Comparison of ENCODE assay signal across 8 cellular contexts in the genomic region with DNA sequence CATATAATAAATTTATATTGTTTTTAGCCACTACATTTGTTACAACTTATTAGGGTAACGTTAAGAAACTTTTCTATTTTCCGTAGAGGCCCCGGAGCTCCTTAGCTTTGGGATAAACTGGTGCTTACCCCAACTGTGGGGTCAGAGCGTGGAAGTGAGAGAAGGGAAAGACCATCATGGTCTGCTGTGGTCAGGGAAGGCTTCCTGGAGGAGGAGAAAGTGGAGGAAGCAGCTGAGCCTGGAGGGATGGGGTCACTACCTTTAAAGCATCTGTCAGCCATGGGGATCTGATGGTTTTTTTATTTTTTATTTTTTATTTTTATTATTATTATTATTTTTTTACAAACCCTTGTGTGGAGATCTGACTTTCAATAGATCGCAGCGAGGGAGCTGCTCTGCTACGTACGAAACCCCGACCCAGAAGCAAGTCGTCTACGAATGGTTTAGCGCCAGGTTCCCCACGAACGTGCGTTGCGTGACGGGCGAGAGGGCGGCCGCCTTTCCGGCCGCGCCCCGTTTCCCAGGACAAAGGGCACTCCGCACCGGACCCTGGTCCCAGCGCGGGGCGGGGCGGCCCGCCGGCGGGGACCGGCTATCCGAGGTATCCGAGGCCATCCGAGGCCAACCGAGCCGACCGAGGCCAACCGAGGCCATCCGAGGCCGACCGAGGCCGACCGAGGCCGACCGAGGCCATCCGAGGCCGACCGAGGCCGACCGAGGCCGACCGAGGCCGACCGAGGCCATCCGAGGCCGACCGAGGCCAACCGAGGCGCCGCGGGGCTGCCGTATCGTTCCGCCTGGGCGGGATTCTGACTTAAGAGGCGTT.
DNase-seq lines count a peak whose midpoint lies in the region; ATAC-seq and TF ChIP-seq lines count a peak whose summit lies in the region.

No MANE protein-coding gene starts in this region.

- DNase-seq in AG20443 (ENCODE audit: low spot score) = peak; percentile 87
- peak; percentile 82 for DNase-seq in M059J (ENCODE audit: low read depth)
- peak; percentile 45 for DNase-seq in WTC11 (ENCODE audit: low spot score)
- peak; percentile 71 to 74 for DNase-seq in breast epithelium (ENCODE audit: low spot score in 2 of 2)
- peak; percentile 68 to 85 (median 78) for DNase-seq in immature natural killer cell
- DNase-seq in NOMO-1 treated with DMSO at 0.1 percent for 48 hours (lab: John Stamatoyannopoulos, UW; ENCODE audit: unreplicated experiment) = no peak

- no peak for TF ChIP-seq POLR2A in breast epithelium (IDR thresholded peaks at IDR 0.05)

- no peaks in the 10 kb centered on the region for H3K4me1 Mint-ChIP-seq in WTC11
- H3K4me1 Mint-ChIP-seq in immature natural killer cell = peaks cover 40 to 44% of the 10 kb centered on the region in 2 donors

- H3K4me1 ChIP-seq in breast epithelium = no peaks in the 10 kb centered on the region

- H3K27me3 Mint-ChIP-seq in WTC11 (ENCODE audit: low read depth) (peaks cover 2% of the 10 kb centered on the region), immature natural killer cell (ENCODE audit: low read depth in 3 of 3) (peaks cover 0 to 11% (median 6%) of the 10 kb centered on the region in 3 donors)

- H3K27me3 ChIP-seq in breast epithelium = no peaks in the 10 kb centered on the region

- H3K36me3 ChIP-seq in breast epithelium = no peaks in the 10 kb centered on the region

- H3K27ac ChIP-seq in breast epithelium (peak overlapping the region; percentile 64 to 86), skin epidermis (peak overlapping the region in 19 of 21 experiments; percentile 62 to 88 (median 82))

- intact Hi-C loops in breast epithelium (cut with DNase I; ENCODE audit: low total_unique reads) = no loop called here

- peaks cover 70% of the 10 kb centered on the region for H3K9me3 Mint-ChIP-seq in WTC11
- H3K9me3 Mint-ChIP-seq in immature natural killer cell = peaks cover 0 to 5% (median 2%) of the 10 kb centered on the region in 6 donors

- H3K9me3 ChIP-seq in breast epithelium = no peaks in the 10 kb centered on the region

- H3K4me3 ChIP-seq in breast epithelium = peak overlapping the region; percentile 43 to 68 (median 62)
- H3K4me3 ChIP-seq in skin epidermis = peak overlapping the region; percentile 26 to 55 (median 38)

- CTCF ChIA-PET in WTC11 (lab: Charles Lee) = no interaction called here

- H3K4me3 Mint-ChIP-seq in WTC11 = peak overlapping the region; percentile 45
- H3K4me3 Mint-ChIP-seq in immature natural killer cell = peak overlapping the region; percentile 82 to 90 (median 87)

- POLR2A ChIA-PET in WTC11 (lab: Charles Lee) = no interaction called here

- ATAC-seq in GM21381 (IDR thresholded peaks at IDR 0.05; ENCODE audit: unreplicated experiment) = peak; percentile 58
- ATAC-seq in WTC11 = peak; percentile 94

- H3K36me3 Mint-ChIP-seq in WTC11 (peaks cover 68% of the 10 kb centered on the region), immature natural killer cell (no peaks in the 10 kb centered on the region)

- TF ChIP-seq CTCF in WTC11 (IDR thresholded peaks at IDR 0.05) (no peak), breast epithelium (IDR thresholded peaks at IDR 0.05) (no peak)

- peak overlapping the region; percentile 70; the same call in 1 of the 2 replicates for H3K27ac Mint-ChIP-seq in WTC11
- peak overlapping the region in 4 of 6 donors; percentile 77 to 81 (median 80) for H3K27ac Mint-ChIP-seq in immature natural killer cell

TF ChIP-seq in WTC11, 78 proteins besides CTCF, POLR2A, EP300 and RAD21:
- TF ChIP-seq ZNF671 (CRISPR knock-in tag; IDR thresholded peaks at IDR 0.05) (no peak), RELA (CRISPR knock-in tag; IDR thresholded peaks at IDR 0.05; ENCODE audit: borderline replicate concordance) (no peak), CREB1 (CRISPR knock-in tag; IDR thresholded peaks at IDR 0.05) (no peak), ZNF219 (CRISPR knock-in tag; IDR thresholded peaks at IDR 0.05; ENCODE audit: borderline replicate concordance) (no peak), IRF1 (CRISPR knock-in tag; IDR thresholded peaks at IDR 0.05) (no peak), ESRRA (CRISPR knock-in tag; IDR thresholded peaks at IDR 0.05; ENCODE audit: borderline replicate concordance) (no peak), ERG (CRISPR knock-in tag; IDR thresholded peaks at IDR 0.05) (no peak), NFATC4 (CRISPR knock-in tag; IDR thresholded peaks at IDR 0.05) (no peak), NR3C1 (CRISPR knock-in tag; conservative IDR thresholded peaks at IDR 0.05; ENCODE audit: low read depth) (no peak), ZBTB21 (CRISPR knock-in tag; IDR thresholded peaks at IDR 0.05; ENCODE audit: borderline replicate concordance) (no peak), ZNF232 (CRISPR knock-in tag; IDR thresholded peaks at IDR 0.05) (no peak)
- TF ChIP-seq, protein P1, sequence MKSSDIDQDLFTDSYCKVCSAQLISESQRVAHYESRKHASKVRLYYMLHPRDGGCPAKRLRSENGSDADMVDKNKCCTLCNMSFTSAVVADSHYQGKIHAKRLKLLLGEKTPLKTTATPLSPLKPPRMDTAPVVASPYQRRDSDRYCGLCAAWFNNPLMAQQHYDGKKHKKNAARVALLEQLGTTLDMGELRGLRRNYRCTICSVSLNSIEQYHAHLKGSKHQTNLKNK (CRISPR knock-in tag; IDR thresholded peaks at IDR 0.05) = no peak
